15 cellular contexts compared by ENCODE assay signal in the genomic region with DNA sequence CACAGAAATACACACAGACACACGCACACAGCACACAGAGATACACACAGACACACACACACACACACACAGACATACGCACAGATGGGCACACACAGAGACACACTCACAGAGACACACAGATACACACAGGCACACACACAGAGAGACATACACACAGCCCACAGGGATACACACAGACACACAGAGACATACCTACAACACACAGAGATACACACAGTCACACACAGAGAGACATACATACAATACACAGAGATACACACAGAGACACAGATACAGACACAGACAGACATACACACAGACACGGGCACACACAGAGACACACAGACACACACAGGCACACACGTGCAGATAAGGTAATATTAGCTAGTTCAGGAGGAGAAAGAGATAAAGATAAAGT.
"Had no signal": no experiment of that assay in that cellular context is flagged by ENCODE, and none has a peak within 500 bp of the region (broad histone marks: within the 10 kb centered on the region; RNA-seq: fewer than 3 reads in every experiment).

No MANE protein-coding gene starts in this region.

- ATAC-seq: activated CD4-positive, CD25-positive, alpha-beta regulatory T cell treated with anti-CD3 and anti-CD28 coated beads, Interleukin-2, amount 50 U/mL, for 24 hours; heart right ventricle; left cardiac atrium; pancreas had no signal

- FAIRE-seq: frontal cortex, pancreas had no signal

- H3K27me3 ChIP-seq: heart right ventricle, pancreas, thyroid gland, vagina had no signal

- H3K9me3 ChIP-seq: heart right ventricle, pancreas, thyroid gland, vagina had no signal

- DNase-seq: activated CD4-positive, alpha-beta T cell treated with anti-CD3 and anti-CD28 coated beads, Interleukin-2, amount 50 U/mL, for 1 hour; activated naive CD4-positive, alpha-beta T cell; activated naive CD8-positive, alpha-beta T cell treated with anti-CD3 and anti-CD28 coated beads, Interleukin-2, amount 10 ng/mL, durations not matched to agents 7 days and 5 days; dermis blood vessel endothelial cell; heart right ventricle; left cardiac atrium; pancreas; stimulated activated CD4-positive, alpha-beta T cell treated with anti-CD3 and anti-CD28 coated beads, Interleukin-12 subunit alpha, Interleukin-12 subunit beta, amount 100 ng/mL, for 4 hours; stimulated activated CD4-positive, alpha-beta T cell treated with anti-CD3 and anti-CD28 coated beads, Interleukin-2, amount 100 ng/mL, for 24 hours; thyroid gland had no signal

- H3K36me3 ChIP-seq: heart right ventricle, pancreas, thyroid gland, vagina had no signal

- H3K4me3 Mint-ChIP-seq: activated naive CD8-positive, alpha-beta T cell treated with anti-CD3 and anti-CD28 coated beads, Interleukin-2, amount 10 ng/mL, durations not matched to agents 7 days and 5 days; T-helper 2 cell treated with Interferon-gamma antibody and Interleukin-4, amounts not matched to agents 5 μg/mL and 100 μg/mL, for 36 hours had no signal

- H3K4me1 Mint-ChIP-seq: activated naive CD8-positive, alpha-beta T cell treated with anti-CD3 and anti-CD28 coated beads, Interleukin-2, amount 10 ng/mL, durations not matched to agents 7 days and 5 days had no signal

- H3K4me3 ChIP-seq: heart right ventricle, lung, pancreas, thyroid gland, vagina had no signal

- H3K36me3 Mint-ChIP-seq: activated naive CD8-positive, alpha-beta T cell treated with anti-CD3 and anti-CD28 coated beads, Interleukin-2, amount 10 ng/mL, durations not matched to agents 7 days and 5 days had no signal

- H3K9me3 Mint-ChIP-seq: activated naive CD8-positive, alpha-beta T cell treated with anti-CD3 and anti-CD28 coated beads, Interleukin-2, amount 10 ng/mL, durations not matched to agents 7 days and 5 days; T-helper 2 cell treated with Interferon-gamma antibody and Interleukin-4, amounts not matched to agents 5 μg/mL and 100 μg/mL, for 36 hours had no signal

- H3K27ac Mint-ChIP-seq: activated naive CD8-positive, alpha-beta T cell treated with anti-CD3 and anti-CD28 coated beads, Interleukin-2, amount 10 ng/mL, durations not matched to agents 7 days and 5 days; T-helper 2 cell treated with Interferon-gamma antibody and Interleukin-4, amounts not matched to agents 5 μg/mL and 100 μg/mL, for 36 hours had no signal

- H3K27ac ChIP-seq: pancreas, vagina had no signal
